In genomic region chr1:113928950-113929749, GRCh38 we compare ENCODE assay signal across 7 cellular contexts. TPM values are rescaled to one million over a fixed set of nuclear protein-coding genes. Genes with fewer than 3 reads are reported as not detected.
DNase-seq lines count a peak whose midpoint lies in the region; ATAC-seq and TF ChIP-seq lines count a peak whose summit lies in the region.

TSS of gene HIPK1 (plus strand) at chr1:113929324.

- ATAC-seq in GM18511 (IDR thresholded peaks at IDR 0.05; ENCODE audit: unreplicated experiment) (peak; percentile 73), HG02981 (IDR thresholded peaks at IDR 0.05; ENCODE audit: unreplicated experiment) (peak; percentile 45)

- H3K27me3 ChIP-seq in hepatocyte, result no peaks in the 10 kb centered on the region

- no peaks in the 10 kb centered on the region for H3K36me3 ChIP-seq in hepatocyte (replicated peaks; ENCODE audit: insufficient read depth, low read depth)

- no peaks in the 10 kb centered on the region for H3K9me2 ChIP-seq in hepatocyte (replicated peaks; ENCODE audit: insufficient read depth)

- 2% methylated on average over 26 of the region's 60 CpGs for WGBS in hepatocyte (ENCODE audit: low lambda C conversion rate, missing lambda C conversion rate)

- peaks cover 27% of the 10 kb centered on the region for H3K4me1 ChIP-seq in hepatocyte (ENCODE audit: insufficient read depth)

- TF ChIP-seq CTCF in hepatocyte (IDR thresholded peaks at IDR 0.05; ENCODE audit: poor library complexity) (no peak), retinal pigment epithelial cell (conservative IDR thresholded peaks at IDR 0.05; ENCODE audit: low read depth, low read length) (no peak)

- peak within 1 kb of the TSS; percentile 87 for H3K4me2 ChIP-seq in hepatocyte

- peak within 1 kb of the TSS; percentile 94 for H2AFZ ChIP-seq in hepatocyte

- peaks cover 45% of the 10 kb centered on the region for H3K79me2 ChIP-seq in hepatocyte

- DNase-seq in NCI-H2029 treated with DMSO at 0.1 percent for 48 hours (lab: John Stamatoyannopoulos, UW) (peak; percentile 69), T1000 (lab: John Stamatoyannopoulos, UW) (peak; percentile 84), astrocyte of the hippocampus (ENCODE audit: low read depth, low spot score) (peak; percentile 97), hepatocyte (ENCODE audit: low spot score) (peak; percentile 97), retinal pigment epithelial cell (ENCODE audit: low read depth) (peak; percentile 49)

- no peaks in the 10 kb centered on the region for H3K9me3 ChIP-seq in hepatocyte (ENCODE audit: low read depth)

- peak within 1 kb of the TSS; percentile 98 for H3K27ac ChIP-seq in hepatocyte

- H3K4me3 ChIP-seq in hepatocyte, result peak within 1 kb of the TSS; percentile 95
- peak within 1 kb of the TSS; percentile 81 for H3K4me3 ChIP-seq in retinal pigment epithelial cell (ENCODE audit: low read length)

- peaks cover 19% of the 10 kb centered on the region for H4K20me1 ChIP-seq in hepatocyte (ENCODE audit: insufficient read depth, poor library complexity, severe bottlenecking)

RNA-seq across cellular contexts. Expression of gene HIPK1, which starts in this region (rescaled TPM):
- 31.6 and 34.1 TPM in 2 replicates for total RNA-seq in hepatocyte
- polyA plus RNA-seq in hepatocyte, result 8.7 and 12.1 TPM in 2 replicates

Comparison
In these comparisons a context has a peak if more than half of its experiments do, and no peak if none do; other contexts are left out.
1. Peak in every context shown above with its lines: DNase-seq, ATAC-seq, H3K4me3 ChIP-seq and H3K27ac ChIP-seq.